In the genomic region with DNA sequence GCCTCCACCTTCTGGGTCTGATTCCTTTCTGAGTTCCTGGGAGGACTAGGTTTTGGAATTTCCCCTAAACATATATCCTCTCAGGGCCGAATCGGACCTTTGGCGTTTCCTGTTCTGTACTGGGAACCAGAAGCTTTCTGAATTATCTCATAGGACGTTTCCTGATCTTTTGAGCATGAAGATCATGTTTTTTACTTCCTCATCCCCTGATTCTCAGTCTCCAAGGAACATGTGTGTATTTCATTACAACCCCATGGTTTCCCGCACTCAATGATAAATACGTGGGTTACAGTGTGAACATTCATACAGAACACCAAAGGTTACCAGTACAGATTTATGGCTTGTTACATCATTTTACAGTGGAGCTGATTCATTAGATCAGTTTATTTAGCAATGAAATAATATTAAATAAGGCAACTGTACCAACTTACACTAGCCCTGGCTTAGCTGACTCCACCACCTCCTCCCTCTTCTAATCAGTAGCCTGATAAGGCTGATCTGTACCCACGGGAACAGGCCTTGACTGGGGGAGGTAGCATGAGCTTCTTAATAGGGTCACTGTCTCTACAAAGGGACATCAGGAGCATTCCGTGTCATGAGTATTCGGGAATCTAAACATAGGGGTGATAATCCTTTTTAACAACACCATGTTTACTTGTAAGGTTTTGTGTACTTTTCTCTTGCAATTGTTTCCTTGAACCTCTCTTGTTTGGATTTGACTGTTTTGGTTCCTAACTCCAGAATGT, we compare ENCODE assay signal across 12 cellular contexts. TPM values are rescaled to one million over a fixed set of nuclear protein-coding genes. Genes with fewer than 3 reads are reported as not detected.
DNase-seq lines count a peak whose midpoint lies in the region; ATAC-seq and TF ChIP-seq lines count a peak whose summit lies in the region.
"Had no signal": no experiment of that assay in that cellular context is flagged by ENCODE, and none has a peak within 500 bp of the region (broad histone marks: within the 10 kb centered on the region; RNA-seq: fewer than 3 reads in every experiment).

No MANE protein-coding gene starts in this region.

- H3K36me3 ChIP-seq in right atrium auricular region (no peaks in the 10 kb centered on the region), mucosa of rectum (ENCODE audit: control insufficient read depth in 2 of 2, insufficient read depth in 2 of 2, low read length in 2 of 2) (no peaks in the 10 kb centered on the region), uterus (no peaks in the 10 kb centered on the region), H7 (replicated peaks; ENCODE audit: control insufficient read depth, insufficient read depth, low read length) (no peaks in the 10 kb centered on the region)

- TF ChIP-seq CTCF in right atrium auricular region (IDR thresholded peaks at IDR 0.05) (no peak), uterus (IDR thresholded peaks at IDR 0.05) (no peak)

- ATAC-seq in Right ventricle myocardium inferior, result peak; percentile 37

- H3K27me3 ChIP-seq in right atrium auricular region, result no peaks in the 10 kb centered on the region
- no peaks in the 10 kb centered on the region for H3K27me3 ChIP-seq in mucosa of rectum (ENCODE audit: control insufficient read depth in 2 of 2, insufficient read depth in 2 of 2, low read length in 2 of 2)
- H3K27me3 ChIP-seq in uterus, result no peaks in the 10 kb centered on the region
- H3K27me3 ChIP-seq in H7 (ENCODE audit: control insufficient read depth, insufficient read depth, low read length), result no peaks in the 10 kb centered on the region

- peak overlapping the region in 1 of 2 donors; percentile 21 for H3K9ac ChIP-seq in mucosa of rectum (ENCODE audit: low read depth in 1 of 2, low read length in 2 of 2)

- H3K27ac ChIP-seq in right atrium auricular region, result peak overlapping the region in 1 of 2 donors; percentile 55
- peak overlapping the region; percentile 76 for H3K27ac ChIP-seq in epithelial cell of prostate
- peak overlapping the region; percentile 16 to 28 for H3K27ac ChIP-seq in mucosa of rectum (ENCODE audit: low read depth in 2 of 2, low read length in 2 of 2)
- H3K27ac ChIP-seq in uterus, result peak overlapping the region; percentile 41 to 50

- no peak overlapping the region for H3K4me3 ChIP-seq in right atrium auricular region
- H3K4me3 ChIP-seq in mucosa of rectum (ENCODE audit: low read length in 2 of 2), result no peak overlapping the region
- no peak overlapping the region for H3K4me3 ChIP-seq in uterus
- no peak overlapping the region for H3K4me3 ChIP-seq in H7 (ENCODE audit: insufficient read depth, low read depth, low read length)

- peaks cover 0 to 21% of the 10 kb centered on the region in 2 donors for H3K4me1 ChIP-seq in right atrium auricular region
- peaks cover 0 to 12% of the 10 kb centered on the region in 2 donors for H3K4me1 ChIP-seq in mucosa of rectum (ENCODE audit: control insufficient read depth in 2 of 2, insufficient read depth in 2 of 2, low read length in 2 of 2)
- H3K4me1 ChIP-seq in uterus, result peaks cover 0 to 7% of the 10 kb centered on the region in 2 donors

- H3K9me3 ChIP-seq in right atrium auricular region (no peaks in the 10 kb centered on the region), mucosa of rectum (ENCODE audit: control insufficient read depth in 2 of 2, low read length in 2 of 2) (no peaks in the 10 kb centered on the region), uterus (no peaks in the 10 kb centered on the region)

- intact Hi-C loops in Right ventricle myocardium inferior (cut with DNase I) (loop anchor here (5.0 kb wide), 1 partner anchor 33 kb away; no protein-coding TSS in a partner anchor), uterus (cut with DNase I; ENCODE audit: low total_unique reads) (no loop called here)

- DNase-seq in Right ventricle myocardium inferior (ENCODE audit: missing footprints), result no peak
- no peak for DNase-seq in right atrium auricular region (ENCODE audit: low spot score)
- DNase-seq in epithelial cell of prostate (ENCODE audit: low read depth, low spot score), result peak; percentile 60
- DNase-seq in uterus, result no peak
- no peak for DNase-seq in H7
- no peak for DNase-seq in SKM-1 (lab: John Stamatoyannopoulos, UW; ENCODE audit: unreplicated experiment)
- no peak for DNase-seq in inferior parietal cortex (ENCODE audit: extremely low spot score)
- DNase-seq: ACHN; activated CD8-positive, alpha-beta memory T cell treated with anti-CD3 and anti-CD28 coated beads, Interleukin-2, amount 50 U/mL, for 4 hours; effector CD4-positive, alpha-beta T cell; NCI-H1930 had no signal

- no peak for TF ChIP-seq POLR2A in uterus (IDR thresholded peaks at IDR 0.05)

RNA-seq across cellular contexts. Expression of a gene that starts 57.8 kb away (rescaled TPM):
- total RNA-seq in Right ventricle myocardium inferior (12.8 TPM), right atrium auricular region (10 to 100 TPM; 33.0 to 34.5 TPM), uterus (10 to 100 TPM; 19.0 to 67.6 (median 39.6) TPM)
- 37.3 and 42.6 TPM in 2 replicates for total RNA-seq in H7 (2014; rRNA removed; shearing (Covaris generic))
